8 cellular contexts compared by ENCODE assay signal in genomic region chr20:34110025-34111013, GRCh38. TPM values are rescaled to one million over a fixed set of nuclear protein-coding genes. Genes with fewer than 3 reads are reported as not detected.
DNase-seq lines count a peak whose midpoint lies in the region; ATAC-seq lines count a peak whose summit lies in the region.

No MANE protein-coding gene starts in this region.

- peaks cover 69% of the 10 kb centered on the region for H3K36me3 Mint-ChIP-seq in activated T-helper 17 cell treated with anti-CD3 and anti-CD28 coated beads, Interleukin-2, amount 50 U/mL, for 72 hours (ENCODE audit: low read depth)

- H3K4me1 Mint-ChIP-seq in activated T-helper 17 cell treated with anti-CD3 and anti-CD28 coated beads, Interleukin-2, amount 50 U/mL, for 72 hours = peaks cover 45% of the 10 kb centered on the region

- H3K27me3 Mint-ChIP-seq in activated T-helper 17 cell treated with anti-CD3 and anti-CD28 coated beads, Interleukin-2, amount 50 U/mL, for 72 hours = no peaks in the 10 kb centered on the region

- peak overlapping the region; percentile 98 for H3K4me3 ChIP-seq in iPS-18c (ENCODE audit: insufficient read depth, low read depth, low read length)

- in situ Hi-C loops in G401 (cut with HindIII; ENCODE audit: low sequenced_read_pairs) = no loop called here

- H3K9me3 Mint-ChIP-seq in activated T-helper 17 cell treated with anti-CD3 and anti-CD28 coated beads, Interleukin-2, amount 50 U/mL, for 72 hours = peaks cover 3% of the 10 kb centered on the region

- no peak for DNase-seq in activated CD4-positive, CD25-positive, alpha-beta regulatory T cell (lab: John Stamatoyannopoulos, UW)
- DNase-seq in stromal cell of bone marrow (ENCODE audit: low read depth) = peak; percentile 9
- no peak for DNase-seq in NK-92 treated with Interleukin-12 subunit alpha and Interleukin-12 subunit beta, amount 100 ng/mL, for 24 hours (lab: John Stamatoyannopoulos, UW)
- DNase-seq in G401 (ENCODE audit: low spot score) = no peak
- DNase-seq in T1000 (lab: John Stamatoyannopoulos, UW) = no peak

- H3K4me3 Mint-ChIP-seq in activated T-helper 17 cell treated with anti-CD3 and anti-CD28 coated beads, Interleukin-2, amount 50 U/mL, for 72 hours = peak overlapping the region; percentile 96

- peak overlapping the region; percentile 95 for H3K27ac Mint-ChIP-seq in activated T-helper 17 cell treated with anti-CD3 and anti-CD28 coated beads, Interleukin-2, amount 50 U/mL, for 72 hours

- peak; percentile 2 to 12 for ATAC-seq in activated CD4-positive, CD25-positive, alpha-beta regulatory T cell treated with anti-CD3 and anti-CD28 coated beads, Interleukin-2, amount 50 U/mL, for 24 hours
- peak; percentile 41 for ATAC-seq in activated T-helper 17 cell treated with anti-CD3 and anti-CD28 coated beads, Interleukin-2, amount 50 U/mL, for 72 hours (replicated peaks)

- no peaks in the 10 kb centered on the region for H3K9me3 ChIP-seq in iPS-18c (ENCODE audit: control insufficient read depth, insufficient read depth, low read length)

RNA-seq across cellular contexts. Expression of gene EIF2S2, which starts 1.7 kb away (rescaled TPM):
- 100 to 1,000 TPM in 1 of 2 donors, 10 to 100 TPM in 1; 64.0 to 107 TPM for total RNA-seq in activated T-helper 17 cell treated with anti-CD3 and anti-CD28 coated beads, Interleukin-2, amount 50 U/mL, for 72 hours
- 158 and 221 TPM in 2 replicates for total RNA-seq in G401 (2014; rRNA removed; shearing (Covaris generic))
